In genomic region chr13:107413005-107413404, GRCh38 we compare ENCODE assay signal across 6 cellular contexts.
"Had no signal": no experiment of that assay in that cellular context is flagged by ENCODE, and none has a peak within 500 bp of the region (broad histone marks: within the 10 kb centered on the region; RNA-seq: fewer than 3 reads in every experiment).

No MANE protein-coding gene starts in this region.

- H3K9ac ChIP-seq: KMS-11 had no signal

- DNase-seq: H9, HCEC 1CT, KBM-7 had no signal

- H2AFZ ChIP-seq: GM23338 had no signal

- H3K4me2 ChIP-seq: GM23338, KMS-11 had no signal

- H3K4me3 ChIP-seq: GM23338 had no signal

- H3K27ac ChIP-seq: HL-60, KMS-11 had no signal

- ATAC-seq: GM23338 had no signal
